ENCODE assay signal across 17 cellular contexts in the genomic region with DNA sequence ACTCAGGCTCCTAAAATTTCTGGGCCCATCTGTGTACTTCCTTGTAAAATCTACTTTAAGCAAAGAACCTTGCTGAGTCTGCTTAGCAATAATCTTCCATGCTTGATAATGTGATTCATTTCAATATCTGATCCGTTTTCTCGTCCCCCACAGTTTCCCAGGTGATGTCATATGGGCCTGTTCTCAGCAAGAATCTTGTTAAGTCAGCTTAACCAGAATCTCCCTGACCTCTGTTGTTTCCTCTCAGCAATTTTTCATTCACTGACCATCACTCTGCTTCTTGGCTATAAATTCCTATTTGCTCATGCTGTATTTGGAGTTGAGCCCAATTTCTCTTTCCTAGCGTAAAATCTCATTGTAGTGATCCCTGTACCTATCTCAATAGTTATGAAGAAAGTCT. TPM values are rescaled to one million over a fixed set of nuclear protein-coding genes. Genes with fewer than 3 reads are reported as not detected.
DNase-seq lines count a peak whose midpoint lies in the region; FAIRE-seq and TF ChIP-seq lines count a peak whose summit lies in the region.
"Had no signal": no experiment of that assay in that cellular context is flagged by ENCODE, and none has a peak within 500 bp of the region (broad histone marks: within the 10 kb centered on the region; RNA-seq: fewer than 3 reads in every experiment).

No MANE protein-coding gene starts in this region.

- peak; percentile 5 for DNase-seq in NCI-H226
- peak; percentile 16 for DNase-seq in brain microvascular endothelial cell
- DNase-seq in iris pigment epithelial cell (ENCODE audit: low read depth) = peak; percentile 73
- peak; percentile 71 for DNase-seq in retinal pigment epithelial cell (ENCODE audit: low read depth)
- no peak for DNase-seq in urothelium cell line (ENCODE audit: low spot score)
- DNase-seq in NCI-H1694 treated with DMSO at 0.1 percent for 48 hours (lab: John Stamatoyannopoulos, UW) = no peak
- DNase-seq in adrenal gland = no peak
- DNase-seq: ACHN; CD4-positive, CD25-positive, alpha-beta regulatory T cell; DMS53; GF-D8 had no signal

- H3K36me3 ChIP-seq in brain microvascular endothelial cell (replicated peaks) (no peaks in the 10 kb centered on the region), adrenal gland (replicated peaks in 1 of 2) (no peaks in the 10 kb centered on the region)
- H3K36me3 ChIP-seq: BLaER1 treated with 17β-estradiol and CSF1 and Interleukin-3, amounts not matched to agents 10 nM and 100 nM; HAP-1 had no signal

- no peaks in the 10 kb centered on the region for H3K4me1 ChIP-seq in adrenal gland (replicated peaks in 1 of 2)
- H3K4me1 ChIP-seq: BLaER1 treated with 17β-estradiol and CSF1 and Interleukin-3, amounts not matched to agents 10 nM and 100 nM had no signal

- H3K4me3 ChIP-seq in brain microvascular endothelial cell (ENCODE audit: low read depth, low read length) = no peak overlapping the region
- no peak overlapping the region for H3K4me3 ChIP-seq in retinal pigment epithelial cell (ENCODE audit: low read length)
- no peak overlapping the region for H3K4me3 ChIP-seq in adrenal gland
- H3K4me3 ChIP-seq: BLaER1 treated with 17β-estradiol and CSF1 and Interleukin-3, amounts not matched to agents 10 nM and 100 nM; HAP-1 had no signal

- no peak for TF ChIP-seq POLR2A in adrenal gland (IDR thresholded peaks at IDR 0.05)

- no peak for FAIRE-seq in urothelium cell line (lab: Jason Lieb, UNC)
- FAIRE-seq: GM19239, H1 had no signal

- in situ Hi-C loops in brain microvascular endothelial cell (cut with HindIII; ENCODE audit: low pct_ligation_motif_present, low sequenced_read_pairs) = no loop called here

- H3K27me3 ChIP-seq in brain microvascular endothelial cell (replicated peaks) (no peaks in the 10 kb centered on the region), adrenal gland (no peaks in the 10 kb centered on the region)
- H3K27me3 ChIP-seq: BLaER1 treated with 17β-estradiol and CSF1 and Interleukin-3, amounts not matched to agents 10 nM and 100 nM had no signal

- intact Hi-C loops in adrenal gland (cut with DNase I) = no loop called here

- no peak for TF ChIP-seq CTCF in brain microvascular endothelial cell (IDR thresholded peaks at IDR 0.05; ENCODE audit: low read depth, low read length, missing control alignments)
- no peak for TF ChIP-seq CTCF in retinal pigment epithelial cell (conservative IDR thresholded peaks at IDR 0.05; ENCODE audit: low read depth, low read length)
- TF ChIP-seq CTCF in adrenal gland (IDR thresholded peaks at IDR 0.05) = no peak

- H3K9me3 ChIP-seq in adrenal gland (replicated peaks in 1 of 3) = no peaks in the 10 kb centered on the region
- H3K9me3 ChIP-seq: BLaER1 treated with 17β-estradiol and CSF1 and Interleukin-3, amounts not matched to agents 10 nM and 100 nM; HAP-1 had no signal

- WGBS in adrenal gland, 4 donors = 45 to 65% (median 52%) methylated on average over 3 of the region's 3 CpGs

- H3K27ac ChIP-seq in brain microvascular endothelial cell (no peak overlapping the region), adrenal gland (no peak overlapping the region)
- H3K27ac ChIP-seq: BLaER1 treated with 17β-estradiol and CSF1 and Interleukin-3, amounts not matched to agents 10 nM and 100 nM; HL-60 had no signal

RNA-seq across cellular contexts. Expression of a gene that starts 13.9 kb away (rescaled TPM):
- not detected for total RNA-seq in adrenal gland
- polyA plus RNA-seq in adrenal gland = not detected
- total RNA-seq: A172; CD4-positive, CD25-positive, alpha-beta regulatory T cell; H1 had no signal
- polyA plus RNA-seq: CD4-positive, CD25-positive, alpha-beta regulatory T cell; H1 had no signal

RNA-seq across cellular contexts. Expression of a gene that starts 20.7 kb away (rescaled TPM):
- not detected for total RNA-seq in adrenal gland
- under 1 TPM in 1 of 3 donors, not detected in 2; 0.17 TPM for polyA plus RNA-seq in adrenal gland
- total RNA-seq: A172; CD4-positive, CD25-positive, alpha-beta regulatory T cell; H1 had no signal
- polyA plus RNA-seq: CD4-positive, CD25-positive, alpha-beta regulatory T cell; H1 had no signal

RNA-seq across cellular contexts. Expression of a gene that starts 44.2 kb away (rescaled TPM):
- total RNA-seq in adrenal gland = not detected
- polyA plus RNA-seq in adrenal gland = not detected
- total RNA-seq: A172; CD4-positive, CD25-positive, alpha-beta regulatory T cell; H1 had no signal
- polyA plus RNA-seq: CD4-positive, CD25-positive, alpha-beta regulatory T cell; H1 had no signal

Comparison
In these comparisons a context has a peak if more than half of its experiments do, and no peak if none do; other contexts are left out.
1. DNase-seq: peak in NCI-H226 (single experiment), brain microvascular endothelial cell (single experiment), iris pigment epithelial cell (single experiment) and retinal pigment epithelial cell (single experiment); none in urothelium cell line (single experiment), NCI-H1694 treated with DMSO at 0.1 percent for 48 hours (single experiment) and adrenal gland (0 of 7).